8 cellular contexts compared by ENCODE assay signal in genomic region chr13:34941436-34941834, GRCh38. TPM values are rescaled to one million over a fixed set of nuclear protein-coding genes. Genes with fewer than 3 reads are reported as not detected.
A peak's percentile ranks its signal among the peaks of the same experiment; 100 is the strongest.
DNase-seq lines count a peak whose midpoint lies in the region; ATAC-seq and TF ChIP-seq lines count a peak whose summit lies in the region.

No MANE protein-coding gene starts in this region.

- in situ Hi-C loops in astrocyte of the cerebellum (cut with HindIII; ENCODE audit: low sequenced_read_pairs), result no loop called here

- intact Hi-C loops in activated CD4-positive, alpha-beta T cell treated with anti-CD3 and anti-CD28 coated beads for 36 hours (cut with DNase I, micrococcal nuclease), result loop anchor here (5.0 to 10.0 kb wide), 6 partner anchors 213 to 1399 kb away; no protein-coding TSS in a partner anchor
- intact Hi-C loops in left colon (cut with DNase I, micrococcal nuclease), result no loop called here

- peaks cover 18% of the 10 kb centered on the region for H3K4me1 ChIP-seq in thymus (ENCODE audit: control insufficient read depth, insufficient read depth, low read length)

- no peak for TF ChIP-seq CTCF in astrocyte of the cerebellum (IDR thresholded peaks at IDR 0.05; ENCODE audit: low read depth, low read length, missing control alignments)

- H3K9me3 Mint-ChIP-seq in activated CD4-positive, alpha-beta T cell treated with anti-CD3 and anti-CD28 coated beads for 36 hours (ENCODE audit: low read depth), result no peaks in the 10 kb centered on the region

- H3K4me3 ChIP-seq in astrocyte of the cerebellum (ENCODE audit: low read depth, low read length) (peak overlapping the region; percentile 60), thymus (ENCODE audit: low read length) (peak overlapping the region; percentile 88)

- 15% methylated on average over 13 of the region's 13 CpGs for WGBS in thymus

- H3K9me3 ChIP-seq in thymus (ENCODE audit: control insufficient read depth), result no peaks in the 10 kb centered on the region

- H3K4me3 Mint-ChIP-seq in activated CD4-positive, alpha-beta T cell treated with anti-CD3 and anti-CD28 coated beads for 36 hours, result peak overlapping the region; percentile 83

- no peak for ATAC-seq in activated CD4-positive, alpha-beta T cell treated with anti-CD3 and anti-CD28 coated beads for 36 hours
- peak; percentile 9 for ATAC-seq in left colon
- ATAC-seq in HG02678 (IDR thresholded peaks at IDR 0.05; ENCODE audit: unreplicated experiment), result no peak

- H3K27me3 Mint-ChIP-seq in activated CD4-positive, alpha-beta T cell treated with anti-CD3 and anti-CD28 coated beads for 36 hours, result peaks cover 33% of the 10 kb centered on the region

- H3K27me3 ChIP-seq in thymus (ENCODE audit: control insufficient read depth, insufficient read depth), result no peaks in the 10 kb centered on the region

- DNase-seq in activated CD4-positive, alpha-beta T cell treated with anti-CD3 and anti-CD28 coated beads for 36 hours, result no peak
- no peak for DNase-seq in activated CD4-positive, alpha-beta T cell treated with anti-CD3 and anti-CD28 coated beads, Interleukin-2, amount 50 U/mL, for 48 hours
- DNase-seq in astrocyte of the cerebellum (ENCODE audit: low read depth) (no peak), left colon (no peak), globus pallidus (ENCODE audit: low spot score) (no peak), COR-L47 (lab: John Stamatoyannopoulos, UW) (no peak)

- no peaks in the 10 kb centered on the region for H3K36me3 Mint-ChIP-seq in activated CD4-positive, alpha-beta T cell treated with anti-CD3 and anti-CD28 coated beads for 36 hours (ENCODE audit: low read depth)

- POLR2A ChIA-PET in activated CD4-positive, alpha-beta T cell treated with anti-CD3 and anti-CD28 coated beads for 36 hours (lab: Charles Lee), result no interaction called here

- peaks cover 22% of the 10 kb centered on the region for H3K4me1 Mint-ChIP-seq in activated CD4-positive, alpha-beta T cell treated with anti-CD3 and anti-CD28 coated beads for 36 hours

- CTCF ChIA-PET in activated CD4-positive, alpha-beta T cell treated with anti-CD3 and anti-CD28 coated beads for 36 hours (lab: Charles Lee), result no interaction called here

- no peaks in the 10 kb centered on the region for H3K36me3 ChIP-seq in thymus (ENCODE audit: control insufficient read depth, insufficient read depth)

- H3K27ac Mint-ChIP-seq in activated CD4-positive, alpha-beta T cell treated with anti-CD3 and anti-CD28 coated beads for 36 hours, result no peak overlapping the region

- no peak overlapping the region for H3K27ac ChIP-seq in thymus (ENCODE audit: low read depth)

RNA-seq across cellular contexts. Expression of gene NBEA, which starts 0.6 kb away (rescaled TPM):
- under 1 TPM; 0.39 to 0.44 TPM for total RNA-seq in activated CD4-positive, alpha-beta T cell treated with anti-CD3 and anti-CD28 coated beads for 36 hours
- 1 to 10 TPM; 2.1 to 4.3 TPM for total RNA-seq in left colon
- 6.8 TPM for polyA plus RNA-seq in thymus

Comparison
In these comparisons a context has a peak if more than half of its experiments do, and no peak if none do; other contexts are left out.
1. intact Hi-C loops: an anchor here in activated CD4-positive, alpha-beta T cell treated with anti-CD3 and anti-CD28 coated beads for 36 hours (5.0 to 10.0 kb wide); none called in left colon.